1 cellular context compared by ENCODE assay signal in the genomic region with DNA sequence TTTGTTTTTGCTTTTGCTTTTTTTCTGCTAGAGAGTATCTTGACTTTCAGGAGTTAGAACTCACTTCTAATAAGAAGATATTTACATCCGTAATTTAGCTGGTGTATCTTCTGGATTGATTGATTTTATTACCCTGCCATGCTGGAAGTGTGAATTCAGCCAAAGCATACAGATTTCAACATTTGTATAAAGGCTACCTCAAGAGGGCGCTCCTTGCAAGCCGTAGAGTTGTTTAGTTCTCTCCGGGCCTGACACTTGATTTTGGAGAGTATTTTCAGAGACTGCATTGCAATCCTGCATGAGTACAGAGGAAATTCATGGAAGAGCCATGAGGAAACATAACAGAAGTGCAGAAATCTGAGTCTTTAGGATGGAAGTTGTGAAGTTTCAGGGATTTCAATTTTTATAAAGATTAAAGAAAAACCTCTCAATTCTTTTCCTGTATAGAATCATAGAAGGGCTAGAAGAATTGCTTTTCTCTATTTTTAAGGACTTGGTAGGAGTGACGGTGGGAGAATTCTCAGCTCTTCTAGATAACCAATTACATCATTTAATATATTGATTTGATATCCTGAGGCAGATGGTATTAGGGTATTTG.
TF ChIP-seq lines count a peak whose summit lies in the region.

No MANE protein-coding gene starts in this region.

TF ChIP-seq in GM12878, 131 proteins besides CTCF, POLR2A, EP300 and RAD21 (continued from another document):
- TF ChIP-seq POU2F2 (IDR thresholded peaks at IDR 0.05; ENCODE audit: borderline replicate concordance, low read depth, low read length) (peak; percentile 57; the same call in 2 of the 3 replicates), ZNF207 (IDR thresholded peaks at IDR 0.05; ENCODE audit: borderline replicate concordance) (no peak)
